15 cellular contexts compared by ENCODE assay signal in genomic region chr17:37510056-37510455, GRCh38.
"Had no signal": no experiment of that assay in that cellular context is flagged by ENCODE, and none has a peak within 500 bp of the region (broad histone marks: within the 10 kb centered on the region; RNA-seq: fewer than 3 reads in every experiment).

No MANE protein-coding gene starts in this region.

- H3K4me3 ChIP-seq: gastroesophageal sphincter, lower lobe of right lung, ovary, tibial artery had no signal

- H3K4me1 Mint-ChIP-seq: activated B cell treated with CpG ODN at 0.5 μM for 24 hours had no signal

- H3K9me3 ChIP-seq: gastroesophageal sphincter, lower lobe of right lung, ovary, tibial artery had no signal

- ATAC-seq: activated T-helper 17 cell treated with anti-CD3 and anti-CD28 coated beads, Interleukin-2, amount 50 U/mL, for 72 hours; gastroesophageal sphincter; left colon; lower lobe of right lung; stimulated activated memory B cell treated with anti-CD40 and anti-IgM and Interleukin-4, amounts not matched to agents 10 μg/mL and 1 μg/mL and 100 μg/mL, for 72 hours had no signal

- H3K27ac ChIP-seq: gastroesophageal sphincter, lower lobe of right lung, ovary, tibial artery had no signal

- H3K27me3 Mint-ChIP-seq: activated B cell treated with CpG ODN at 0.5 μM for 24 hours; activated CD4-positive, alpha-beta T cell treated with anti-CD3 and anti-CD28 coated beads, Interleukin-2, amount 10 ng/mL, durations not matched to agents 24 days and 14 days; activated T-helper 17 cell treated with anti-CD3 and anti-CD28 coated beads, Interleukin-2, amount 50 U/mL, for 72 hours; stimulated activated memory B cell treated with anti-CD40 and anti-IgM and Interleukin-4, amounts not matched to agents 10 μg/mL and 1 μg/mL and 100 μg/mL, for 72 hours had no signal

- H3K27me3 ChIP-seq: gastroesophageal sphincter, ovary, tibial artery had no signal

- H3K36me3 ChIP-seq: ovary had no signal

- H3K9me3 Mint-ChIP-seq: activated B cell treated with CpG ODN at 0.5 μM for 24 hours; activated CD4-positive, alpha-beta T cell treated with anti-CD3 and anti-CD28 coated beads, Interleukin-2, amount 10 ng/mL, durations not matched to agents 24 days and 14 days; activated T-helper 17 cell treated with anti-CD3 and anti-CD28 coated beads, Interleukin-2, amount 50 U/mL, for 72 hours; mesothelial cell of epicardium; stimulated activated memory B cell treated with anti-CD40 and anti-IgM and Interleukin-4, amounts not matched to agents 10 μg/mL and 1 μg/mL and 100 μg/mL, for 72 hours had no signal

- H3K4me1 ChIP-seq: lower lobe of right lung, tibial artery had no signal

- H3K4me3 Mint-ChIP-seq: activated B cell treated with CpG ODN at 0.5 μM for 24 hours; activated CD4-positive, alpha-beta T cell treated with anti-CD3 and anti-CD28 coated beads, Interleukin-2, amount 10 ng/mL, durations not matched to agents 24 days and 14 days; activated T-helper 17 cell treated with anti-CD3 and anti-CD28 coated beads, Interleukin-2, amount 50 U/mL, for 72 hours; mesothelial cell of epicardium; stimulated activated memory B cell treated with anti-CD40 and anti-IgM and Interleukin-4, amounts not matched to agents 10 μg/mL and 1 μg/mL and 100 μg/mL, for 72 hours had no signal

- H3K27ac Mint-ChIP-seq: activated B cell treated with CpG ODN at 0.5 μM for 24 hours; activated T-helper 17 cell treated with anti-CD3 and anti-CD28 coated beads, Interleukin-2, amount 50 U/mL, for 72 hours; mesothelial cell of epicardium; stimulated activated memory B cell treated with anti-CD40 and anti-IgM and Interleukin-4, amounts not matched to agents 10 μg/mL and 1 μg/mL and 100 μg/mL, for 72 hours had no signal

- DNase-seq: activated B cell treated with CpG ODN at 0.5 μM for 24 hours; activated CD4-positive, alpha-beta T cell treated with anti-CD3 and anti-CD28 coated beads, Interleukin-2, amount 10 ng/mL, durations not matched to agents 24 days and 14 days; activated CD8-positive, alpha-beta memory T cell treated with anti-CD3 and anti-CD28 coated beads for 24 hours; activated naive CD4-positive, alpha-beta T cell treated with Interleukin-2 at 50 U/mL for 16 hours; aorta; erythroblast; left colon; lower lobe of right lung; ovary; stimulated activated CD4-positive, alpha-beta T cell treated with anti-CD3 and anti-CD28 coated beads, Interleukin-2, amount 100 ng/mL, for 48 hours; tibial artery had no signal
